In the genomic region with DNA sequence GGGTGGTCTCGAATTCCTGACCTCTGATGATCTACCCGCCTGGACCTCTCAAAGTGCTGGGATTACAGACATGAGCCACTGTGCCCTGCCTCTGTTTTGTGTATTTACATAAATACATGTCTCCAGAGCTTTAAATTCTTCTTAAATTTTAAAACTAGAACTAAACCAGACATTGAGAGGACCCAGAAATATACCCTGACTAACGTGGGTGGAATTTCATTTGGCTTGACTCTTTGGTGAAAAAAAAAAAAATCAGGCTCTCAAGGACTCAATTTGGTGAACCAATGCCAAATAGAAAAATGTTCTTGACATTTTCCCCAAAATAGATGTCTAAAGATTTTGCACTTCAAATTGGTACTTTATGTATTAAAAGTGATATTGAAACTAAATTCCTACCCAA, we compare ENCODE assay signal across 15 cellular contexts. TPM values are rescaled to one million over a fixed set of nuclear protein-coding genes. Genes with fewer than 3 reads are reported as not detected.
DNase-seq lines count a peak whose midpoint lies in the region; ATAC-seq and TF ChIP-seq lines count a peak whose summit lies in the region.
"Had no signal": no experiment of that assay in that cellular context is flagged by ENCODE, and none has a peak within 500 bp of the region (broad histone marks: within the 10 kb centered on the region; RNA-seq: fewer than 3 reads in every experiment).

No MANE protein-coding gene starts in this region.

- DNase-seq in EH (ENCODE audit: low read depth): peak; percentile 80
- peak; percentile 27 for DNase-seq in RPMI7951 (ENCODE audit: low read depth)
- DNase-seq in fibroblast of lung (ENCODE audit: low read depth in 2 of 2): peak; percentile 50 to 64
- DNase-seq in stomach: no peak
- DNase-seq in central memory CD4-positive, alpha-beta T cell: no peak
- DNase-seq in stimulated activated CD4-positive, alpha-beta T cell treated with anti-CD3 and anti-CD28 coated beads, Interleukin-4, amount 100 ng/mL, for 24 hours: no peak
- DNase-seq: activated CD4-positive, alpha-beta T cell treated with anti-CD3 and anti-CD28 coated beads, Interleukin-2, amount 10 ng/mL, durations not matched to agents 7 days and 5 days; left lung; NCI-H1417 treated with DMSO at 0.1 percent for 48 hours; NCI-H226; retina; stimulated activated CD4-positive, alpha-beta T cell treated with anti-CD3 and anti-CD28 coated beads, Interleukin-4, amount 100 ng/mL, for 4 hours had no signal

- H3K36me3 ChIP-seq in fibroblast of lung (ENCODE audit: control insufficient read depth, insufficient read depth, low read length): no peaks in the 10 kb centered on the region
- no peaks in the 10 kb centered on the region for H3K36me3 ChIP-seq in stomach
- H3K36me3 ChIP-seq: left lung had no signal

- no peak overlapping the region for H3K9ac ChIP-seq in fibroblast of lung (ENCODE audit: insufficient read depth, low read length)

- peaks cover 5% of the 10 kb centered on the region for H3K79me2 ChIP-seq in fibroblast of lung (ENCODE audit: control insufficient read depth, insufficient read depth, low read length)

- H3K27ac ChIP-seq in fibroblast of lung (ENCODE audit: insufficient read depth, low read length) (no peak overlapping the region), stomach (peak overlapping the region in 4 of 5 donors; percentile 67 to 82 (median 76))
- H3K27ac ChIP-seq: C4-2B had no signal

- H3K9me3 ChIP-seq in fibroblast of lung (ENCODE audit: control insufficient read depth, insufficient read depth, low read depth, low read length): no peaks in the 10 kb centered on the region
- H3K9me3 ChIP-seq in stomach: no peaks in the 10 kb centered on the region
- H3K9me3 ChIP-seq: left lung had no signal

- TF ChIP-seq EP300 in stomach (IDR thresholded peaks at IDR 0.05): no peak

- no peak for TF ChIP-seq POLR2A in stomach (IDR thresholded peaks at IDR 0.05)

- no peak overlapping the region for H2AFZ ChIP-seq in fibroblast of lung (ENCODE audit: low read length)

- H3K4me1 ChIP-seq in fibroblast of lung (ENCODE audit: control insufficient read depth, extremely low read depth, insufficient read depth, low read length) (peaks cover 7% of the 10 kb centered on the region), stomach (peaks cover 0 to 48% (median 24%) of the 10 kb centered on the region in 4 donors)

- intact Hi-C loops in stomach (cut with DNase I; ENCODE audit: low total_unique reads): no loop called here

- H3K4me2 ChIP-seq in fibroblast of lung (ENCODE audit: extremely low read depth, insufficient read depth, low read length): peak overlapping the region; percentile 94

- H3K4me3 ChIP-seq in fibroblast of lung (replicated peaks in 1 of 4; ENCODE audit: control extremely low read depth in 1 of 4, insufficient read depth in 1 of 4, low read depth in 3 of 4, low read length in 4 of 4) (no peak overlapping the region), stomach (no peak overlapping the region)

- H3K27me3 ChIP-seq in fibroblast of lung (ENCODE audit: control insufficient read depth, insufficient read depth, low read length) (no peaks in the 10 kb centered on the region), stomach (no peaks in the 10 kb centered on the region)
- H3K27me3 ChIP-seq: left lung had no signal

- ATAC-seq in GM18870 (IDR thresholded peaks at IDR 0.05; ENCODE audit: unreplicated experiment): no peak
- no peak for ATAC-seq in GM19351 (IDR thresholded peaks at IDR 0.05; ENCODE audit: unreplicated experiment)

- 64 to 80% (median 78%) methylated on average over 3 of the region's 3 CpGs for WGBS in stomach, 5 donors

- TF ChIP-seq CTCF in fibroblast of lung (conservative IDR thresholded peaks at IDR 0.05 in 1 of 2, IDR thresholded peaks at IDR 0.05 in 1 of 2; ENCODE audit: low read depth in 1 of 2, low read length in 2 of 2) (no peak), stomach (IDR thresholded peaks at IDR 0.05) (no peak)

- H4K20me1 ChIP-seq in fibroblast of lung (ENCODE audit: control insufficient read depth, extremely low read depth, insufficient read depth, low read length): no peaks in the 10 kb centered on the region

RNA-seq across cellular contexts. Expression of a gene that starts 16.6 kb away (rescaled TPM):
- total RNA-seq in RPMI7951 (2014; rRNA removed; shearing (Covaris generic)): 17.7 and 24.9 TPM in 2 replicates
- 95.8 and 124 TPM in 2 replicates for total RNA-seq in fibroblast of lung
- 67.2 and 77.8 TPM in 2 replicates for polyA plus RNA-seq in fibroblast of lung
- polyA plus RNA-seq in fibroblast of lung (2012): 36.8 and 37.9 TPM in 2 replicates
- 5.5 and 9.1 TPM in 2 replicates for polyA minus RNA-seq in fibroblast of lung (ENCODE audit: low replicate concordance)
- 100 to 1,000 TPM in 1 of 5 donors, 10 to 100 TPM in 3, not detected in 1; 19.3 to 107 (median 46.2) TPM for total RNA-seq in stomach
- 1 to 10 TPM; 5.0 to 8.4 (median 5.6) TPM for polyA plus RNA-seq in stomach

RNA-seq across cellular contexts. Expression of a gene that starts 21.4 kb away (rescaled TPM):
- total RNA-seq in RPMI7951 (2014; rRNA removed; shearing (Covaris generic)): 29.9 and 50.3 TPM in 2 replicates
- total RNA-seq in fibroblast of lung (78.4 and 78.6 TPM in 2 replicates), stomach (1,000 to 10,000 TPM in 3 of 5 donors, 100 to 1,000 TPM in 2; 662 to 3,169 (median 1,551) TPM)
- polyA plus RNA-seq in fibroblast of lung (237 and 2,788 TPM in 2 replicates), stomach (1,000 to 10,000 TPM in 1 of 3 donors, 100 to 1,000 TPM in 2; 233 to 1,186 (median 339) TPM)
- 206 and 2,024 TPM in 2 replicates for polyA plus RNA-seq in fibroblast of lung (2012)
- polyA minus RNA-seq in fibroblast of lung (ENCODE audit: low replicate concordance): 291 and 2,169 TPM in 2 replicates

Comparison
In these comparisons a context has a peak if more than half of its experiments do, and no peak if none do; other contexts are left out.
1. DNase-seq: peak in EH (single experiment), RPMI7951 (single experiment) and fibroblast of lung (2 of 2); none in stomach (single experiment), central memory CD4-positive, alpha-beta T cell (single experiment) and stimulated activated CD4-positive, alpha-beta T cell treated with anti-CD3 and anti-CD28 coated beads, Interleukin-4, amount 100 ng/mL, for 24 hours (single experiment).